8 cellular contexts compared by ENCODE assay signal in genomic region chr12:108611884-108612415, GRCh38. TPM values are rescaled to one million over a fixed set of nuclear protein-coding genes. Genes with fewer than 3 reads are reported as not detected.
DNase-seq lines count a peak whose midpoint lies in the region; ATAC-seq and TF ChIP-seq lines count a peak whose summit lies in the region.

No MANE protein-coding gene starts in this region.

- H3K9me3 Mint-ChIP-seq in Calu3 (ENCODE audit: low read depth, unreplicated experiment): no peaks in the 10 kb centered on the region
- peaks cover 10% of the 10 kb centered on the region for H3K9me3 Mint-ChIP-seq in activated CD4-positive, alpha-beta T cell treated with anti-CD3 and anti-CD28 coated beads, Interleukin-2, amount 10 ng/mL, durations not matched to agents 7 days and 5 days

- H3K9ac ChIP-seq in IMR-90 (ENCODE audit: low read depth, low read length): no peak overlapping the region

- H3K27me3 Mint-ChIP-seq in Calu3 (ENCODE audit: unreplicated experiment): no peaks in the 10 kb centered on the region
- no peaks in the 10 kb centered on the region for H3K27me3 Mint-ChIP-seq in activated CD4-positive, alpha-beta T cell treated with anti-CD3 and anti-CD28 coated beads, Interleukin-2, amount 10 ng/mL, durations not matched to agents 7 days and 5 days

- H3K4me3 Mint-ChIP-seq in Calu3 (ENCODE audit: low read depth, unreplicated experiment): no peak overlapping the region
- H3K4me3 Mint-ChIP-seq in activated CD4-positive, alpha-beta T cell treated with anti-CD3 and anti-CD28 coated beads, Interleukin-2, amount 10 ng/mL, durations not matched to agents 7 days and 5 days: no peak overlapping the region

- H2BK120ac ChIP-seq in IMR-90 (ENCODE audit: low read depth, low read length): peak overlapping the region; percentile 93

- POLR2A ChIA-PET in IMR-90 (lab: Charles Lee; ENCODE audit: unreplicated experiment): no interaction called here
- POLR2A ChIA-PET in activated CD4-positive, alpha-beta T cell treated with anti-CD3 and anti-CD28 coated beads, Interleukin-2, amount 10 ng/mL, durations not matched to agents 7 days and 5 days (lab: Charles Lee): no interaction called here

- peaks cover 3% of the 10 kb centered on the region; the same call in 1 of the 2 replicates for H3K9me3 ChIP-seq in IMR-90 (ENCODE audit: control insufficient read depth, insufficient read depth, low read length)

- peaks cover 4% of the 10 kb centered on the region; the same call in 1 of the 2 replicates for H3K9me1 ChIP-seq in IMR-90 (ENCODE audit: insufficient read depth, low read length)

- CTCF ChIA-PET in Calu3 (lab: Charles Lee) (interaction anchor here (0.6 kb wide), 1 partner anchor 180 kb away, joined by 7 read pairs; no protein-coding TSS in a partner anchor), IMR-90 (lab: Yijun Ruan, JAX) (no interaction called here)
- CTCF ChIA-PET in activated CD4-positive, alpha-beta T cell treated with anti-CD3 and anti-CD28 coated beads, Interleukin-2, amount 10 ng/mL, durations not matched to agents 7 days and 5 days (lab: Charles Lee): no interaction called here

- peak overlapping the region; percentile 85 for H3K4ac ChIP-seq in IMR-90 (ENCODE audit: low read depth, low read length)

- peak overlapping the region; percentile 38 for H2BK20ac ChIP-seq in IMR-90 (ENCODE audit: low read depth, low read length)

- 0 out of 2 replicates have a peak overlapping the region, but pooled peaks have one; percentile 5 for H3K18ac ChIP-seq in IMR-90 (ENCODE audit: low read depth, low read length)

- H2BK15ac ChIP-seq in IMR-90 (ENCODE audit: low read depth, low read length): no peak overlapping the region; the same call in 2 of the 3 replicates

- H3K27me3 ChIP-seq in IMR-90 (ENCODE audit: control insufficient read depth, insufficient read depth, low read length): no peaks in the 10 kb centered on the region

- H2AK9ac ChIP-seq in IMR-90 (replicated peaks; ENCODE audit: low read depth, low read length, poor library complexity): peak overlapping the region; percentile 67

- no peak overlapping the region; the same call in 1 of the 2 replicates for H4K5ac ChIP-seq in IMR-90 (ENCODE audit: low read depth, low read length)

- peaks cover 12% of the 10 kb centered on the region for H3K4me1 Mint-ChIP-seq in Calu3 (ENCODE audit: low read depth, unreplicated experiment)
- peaks cover 16% of the 10 kb centered on the region for H3K4me1 Mint-ChIP-seq in activated CD4-positive, alpha-beta T cell treated with anti-CD3 and anti-CD28 coated beads, Interleukin-2, amount 10 ng/mL, durations not matched to agents 7 days and 5 days

- in situ Hi-C loops in IMR-90 (cut with MboI; ENCODE audit: low sequenced_read_pairs): no loop called here

- no peak overlapping the region for H3K4me2 ChIP-seq in IMR-90 (ENCODE audit: low read depth, low read length)

- H3K23ac ChIP-seq in IMR-90 (ENCODE audit: low read depth, low read length): peak overlapping the region; percentile 65

- no peak for TF ChIP-seq POLR2A in IMR-90 (IDR thresholded peaks at IDR 0.05; ENCODE audit: low read depth, low read length)
- no peak for TF ChIP-seq POLR2A in erythroblast (IDR thresholded peaks at IDR 0.05; ENCODE audit: low read length)

- H2AK5ac ChIP-seq in IMR-90 (ENCODE audit: low read depth, low read length): peak overlapping the region; percentile 14

- BruUV-seq in Calu3 (replicated peaks; lab: Mats Ljungman, UMichigan) (no TSS peak), IMR-90 (replicated peaks; lab: Mats Ljungman, UMichigan) (no TSS peak)

- intact Hi-C loops in Calu3 (cut with micrococcal nuclease; ENCODE audit: unreplicated experiment): no loop called here
- intact Hi-C loops in IMR-90 (cut with micrococcal nuclease): loop anchor here (2.0 kb wide), 1 partner anchor 339 kb away; no protein-coding TSS in a partner anchor

- peaks cover 3% of the 10 kb centered on the region for H3K36me3 Mint-ChIP-seq in Calu3 (ENCODE audit: insufficient read depth, unreplicated experiment)
- peaks cover 25% of the 10 kb centered on the region for H3K36me3 Mint-ChIP-seq in activated CD4-positive, alpha-beta T cell treated with anti-CD3 and anti-CD28 coated beads, Interleukin-2, amount 10 ng/mL, durations not matched to agents 7 days and 5 days (ENCODE audit: low read depth)

- H3K4me1 ChIP-seq in IMR-90 (ENCODE audit: control insufficient read depth, insufficient read depth, low read length): peaks cover 16% of the 10 kb centered on the region

- dilution Hi-C loops in IMR-90 (cut with HindIII; ENCODE audit: low sequenced_read_pairs, unreplicated experiment): no loop called here

- H3K79me1 ChIP-seq in IMR-90 (ENCODE audit: low read depth in 1 of 2, low read length in 2 of 2): peaks cover 0 to 5% of the 10 kb centered on the region in 2 experiments; a peak in 1 of 4 replicates

- peak; percentile 39 for DNase-seq in Calu3
- DNase-seq in IMR-90: peak; percentile 89
- DNase-seq in activated CD4-positive, alpha-beta T cell treated with anti-CD3 and anti-CD28 coated beads, Interleukin-2, amount 10 ng/mL, durations not matched to agents 7 days and 5 days: peak; percentile 53
- peak; percentile 61 to 70 for DNase-seq in erythroblast (lab: John Stamatoyannopoulos, UW)
- DNase-seq in stimulated activated CD4-positive, alpha-beta T cell treated with anti-CD3 and anti-CD28 coated beads, Interleukin-12 subunit alpha, Interleukin-12 subunit beta, amount 100 ng/mL, for 4 hours: peak; percentile 45
- no peak for DNase-seq in NCI-H2171 (lab: John Stamatoyannopoulos, UW)
- no peak for DNase-seq in retina

- H3K27ac ChIP-seq in IMR-90 (ENCODE audit: insufficient read depth, low read length): no peak overlapping the region

- no peak overlapping the region for H3K56ac ChIP-seq in IMR-90 (ENCODE audit: extremely low read depth, insufficient read depth, low read length)

- peak overlapping the region; percentile 36 for H2BK5ac ChIP-seq in IMR-90 (ENCODE audit: low read depth, low read length, poor library complexity, severe bottlenecking)

- no peak overlapping the region; the same call in 1 of the 2 replicates for H4K91ac ChIP-seq in IMR-90 (ENCODE audit: insufficient read depth, low read depth, low read length)

- ATAC-seq in IMR-90 (ENCODE audit: low read depth) (peak; percentile 55), HG03442 (IDR thresholded peaks at IDR 0.05; ENCODE audit: unreplicated experiment) (no peak)

- H3K36me3 ChIP-seq in IMR-90 (ENCODE audit: control insufficient read depth, insufficient read depth, low read length): no peaks in the 10 kb centered on the region

- H3K4me3 ChIP-seq in IMR-90 (ENCODE audit: insufficient read depth, low read depth, low read length): no peak overlapping the region

- H2AFZ ChIP-seq in IMR-90 (replicated peaks; ENCODE audit: low read length, poor library complexity): peak overlapping the region; percentile 71

- WGBS in IMR-90 (ENCODE audit: extremely low coverage in 2 of 2, insufficient read length in 1 of 2), 2 experiments: no CpG with 5 or more reads among the region's 5 CpGs

- TF ChIP-seq RAD21 in IMR-90 (IDR thresholded peaks at IDR 0.05; ENCODE audit: low read length): peak; percentile 39

- TF ChIP-seq CTCF in Calu3 (IDR thresholded peaks at IDR 0.05; ENCODE audit: unreplicated experiment) (no peak), IMR-90 (conservative IDR thresholded peaks at IDR 0.05; ENCODE audit: low read depth, low read length) (peak; percentile 47)

- H4K8ac ChIP-seq in IMR-90 (ENCODE audit: low read depth in 2 of 2, low read length in 2 of 2): peak overlapping the region in 1 of 2 experiments; percentile 57; a peak in 2 of 4 replicates

- H4K20me1 ChIP-seq in IMR-90 (ENCODE audit: insufficient read depth, low read length): no peaks in the 10 kb centered on the region

- no peak overlapping the region for H3K27ac Mint-ChIP-seq in Calu3 (ENCODE audit: unreplicated experiment)
- no peak overlapping the region for H3K27ac Mint-ChIP-seq in activated CD4-positive, alpha-beta T cell treated with anti-CD3 and anti-CD28 coated beads, Interleukin-2, amount 10 ng/mL, durations not matched to agents 7 days and 5 days

- peak overlapping the region; percentile 82 for H3K14ac ChIP-seq in IMR-90 (replicated peaks; ENCODE audit: low read depth, low read length)

TF ChIP-seq in IMR-90, 13 proteins besides CTCF, POLR2A, EP300 and RAD21 (continues in another document):
- TF ChIP-seq RCOR1 (IDR thresholded peaks at IDR 0.05; ENCODE audit: insufficient replicate concordance, low read length): peak; percentile 58
- no peak for TF ChIP-seq MAFK (IDR thresholded peaks at IDR 0.05; ENCODE audit: low read depth, low read length)
- peak; percentile 90 for TF ChIP-seq FOS (IDR thresholded peaks at IDR 0.05; ENCODE audit: low read depth, low read length)
- 0 out of 2 replicates have a peak, but pooled peaks have one; percentile 28 for TF ChIP-seq MAZ (IDR thresholded peaks at IDR 0.05; ENCODE audit: borderline replicate concordance, low read depth, low read length)

RNA-seq across cellular contexts. Expression of gene TMEM119, which starts 14.1 kb away (rescaled TPM):
- total RNA-seq in Calu3 (2022): not detected in 2 replicates
- total RNA-seq in IMR-90 (2012; rRNA removed): 6.7 and 8.1 TPM in 2 replicates
- 8.4 and 9.2 TPM in 2 replicates for polyA plus RNA-seq in IMR-90 (2012; rRNA removed)
- 9.3 and 21.4 TPM in 2 replicates for polyA plus RNA-seq in IMR-90 (2012; cell fraction: cytosol; rRNA removed)
- 4.5 and 5.0 TPM in 2 replicates for polyA plus RNA-seq in IMR-90 (2012; cell fraction: nucleus; rRNA removed; ENCODE audit: low replicate concordance)
- 1 to 10 TPM; 1.2 to 1.7 TPM for total RNA-seq in activated CD4-positive, alpha-beta T cell treated with anti-CD3 and anti-CD28 coated beads, Interleukin-2, amount 10 ng/mL, durations not matched to agents 7 days and 5 days

RNA-seq across cellular contexts. Expression of gene SELPLG, which starts 21.7 kb away (rescaled TPM):
- total RNA-seq in Calu3 (2022) (0.54 and 0.76 TPM in 2 replicates), IMR-90 (2012; rRNA removed) (2.8 and 3.2 TPM in 2 replicates)
- polyA plus RNA-seq in IMR-90 (2012; rRNA removed): 10.8 and 13.9 TPM in 2 replicates
- 7.9 and 13.9 TPM in 2 replicates for polyA plus RNA-seq in IMR-90 (2012; cell fraction: cytosol; rRNA removed)
- 29.8 and 69.7 TPM in 2 replicates for polyA plus RNA-seq in IMR-90 (2012; cell fraction: nucleus; rRNA removed; ENCODE audit: low replicate concordance)
- total RNA-seq in activated CD4-positive, alpha-beta T cell treated with anti-CD3 and anti-CD28 coated beads, Interleukin-2, amount 10 ng/mL, durations not matched to agents 7 days and 5 days: 100 to 1,000 TPM; 207 to 214 TPM

RNA-seq across cellular contexts. Expression of gene ISCU, which starts 49.6 kb away (rescaled TPM):
- total RNA-seq in Calu3 (2022) (71.6 and 85.8 TPM in 2 replicates), IMR-90 (2012; rRNA removed) (52.7 and 58.3 TPM in 2 replicates)
- 77.9 and 87.2 TPM in 2 replicates for polyA plus RNA-seq in IMR-90 (2012; rRNA removed)
- 38.1 and 73.2 TPM in 2 replicates for polyA plus RNA-seq in IMR-90 (2012; cell fraction: cytosol; rRNA removed)
- polyA plus RNA-seq in IMR-90 (2012; cell fraction: nucleus; rRNA removed; ENCODE audit: low replicate concordance): 37.4 and 201 TPM in 2 replicates
- 10 to 100 TPM; 60.8 to 66.0 TPM for total RNA-seq in activated CD4-positive, alpha-beta T cell treated with anti-CD3 and anti-CD28 coated beads, Interleukin-2, amount 10 ng/mL, durations not matched to agents 7 days and 5 days

RNA-seq across cellular contexts. Expression of gene SART3, which starts 51.0 kb away (rescaled TPM):
- total RNA-seq in Calu3 (2022) (91.7 and 98.7 TPM in 2 replicates), IMR-90 (2012; rRNA removed) (37.8 and 61.7 TPM in 2 replicates)
- 19.8 and 22.6 TPM in 2 replicates for polyA plus RNA-seq in IMR-90 (2012; rRNA removed)
- polyA plus RNA-seq in IMR-90 (2012; cell fraction: cytosol; rRNA removed): 11.8 and 12.7 TPM in 2 replicates
- polyA plus RNA-seq in IMR-90 (2012; cell fraction: nucleus; rRNA removed; ENCODE audit: low replicate concordance): 18.0 and 42.4 TPM in 2 replicates
- 10 to 100 TPM; 63.0 to 72.6 TPM for total RNA-seq in activated CD4-positive, alpha-beta T cell treated with anti-CD3 and anti-CD28 coated beads, Interleukin-2, amount 10 ng/mL, durations not matched to agents 7 days and 5 days

Comparison
In these comparisons a context has a peak if more than half of its experiments do, and no peak if none do; other contexts are left out.
1. DNase-seq: peak in Calu3 (single experiment), IMR-90 (single experiment), activated CD4-positive, alpha-beta T cell treated with anti-CD3 and anti-CD28 coated beads, Interleukin-2, amount 10 ng/mL, durations not matched to agents 7 days and 5 days (single experiment), erythroblast (2 of 2) and stimulated activated CD4-positive, alpha-beta T cell treated with anti-CD3 and anti-CD28 coated beads, Interleukin-12 subunit alpha, Interleukin-12 subunit beta, amount 100 ng/mL, for 4 hours (single experiment); none in NCI-H2171 (single experiment) and retina (single experiment).
2. RNA of gene SELPLG, which starts 21.7 kb away (total RNA-seq): 207 to 214 TPM in activated CD4-positive, alpha-beta T cell treated with anti-CD3 and anti-CD28 coated beads, Interleukin-2, amount 10 ng/mL, durations not matched to agents 7 days and 5 days; 2.8 to 3.2 TPM in IMR-90 and 0.54 to 0.76 TPM in Calu3; every median in the first group is over 10 times any median in the second.